9 cellular contexts compared by ENCODE assay signal in genomic region chr18:76824136-76824676, GRCh38. TPM values are rescaled to one million over a fixed set of nuclear protein-coding genes. Genes with fewer than 3 reads are reported as not detected.
DNase-seq lines count a peak whose midpoint lies in the region; ATAC-seq, FAIRE-seq and TF ChIP-seq lines count a peak whose summit lies in the region.
"Had no signal": no experiment of that assay in that cellular context is flagged by ENCODE, and none has a peak within 500 bp of the region (broad histone marks: within the 10 kb centered on the region; RNA-seq: fewer than 3 reads in every experiment).

No MANE protein-coding gene starts in this region.

- H3K4me1 Mint-ChIP-seq in stimulated activated naive CD8-positive, alpha-beta T cell treated with anti-CD3 and anti-CD28 coated beads, Interleukin-15, Interleukin-2, amounts not matched to agents 100 ng/mL and 50 ng/mL, for 24 hours (ENCODE audit: low read depth), result peaks cover 51% of the 10 kb centered on the region

- RAD21 ChIA-PET in GM12878 (lab: Charles Lee; ENCODE audit: unreplicated experiment), result interaction anchor here (1.0 kb wide), 2 partner anchors 21 to 159 kb away, joined by 3 to 4 read pairs; no protein-coding TSS in a partner anchor

- no peak for TF ChIP-seq POLR2A in GM12878 (IDR thresholded peaks at IDR 0.05; ENCODE audit: low read depth, low read length)

- peak overlapping the region; percentile 88 for H3K4me3 Mint-ChIP-seq in stimulated activated naive CD8-positive, alpha-beta T cell treated with anti-CD3 and anti-CD28 coated beads, Interleukin-15, Interleukin-2, amounts not matched to agents 100 ng/mL and 50 ng/mL, for 24 hours

- H3K9ac ChIP-seq in GM12878 (ENCODE audit: control insufficient read depth, insufficient read depth, low read length) (peak overlapping the region; percentile 89; the same call in 1 of the 2 replicates), mucosa of stomach (ENCODE audit: low read length) (peak overlapping the region; percentile 69)

- no peak for TF ChIP-seq RAD21 in GM12878 (IDR thresholded peaks at IDR 0.05; ENCODE audit: insufficient read depth, low read depth, low read length)

- H3K36me3 Mint-ChIP-seq in stimulated activated naive CD8-positive, alpha-beta T cell treated with anti-CD3 and anti-CD28 coated beads, Interleukin-15, Interleukin-2, amounts not matched to agents 100 ng/mL and 50 ng/mL, for 24 hours (ENCODE audit: low read depth), result peaks cover 5% of the 10 kb centered on the region

- in situ Hi-C loops in GM12878 (cut with MboI), result no loop called here

- peak overlapping the region; percentile 70 for H3K27ac Mint-ChIP-seq in stimulated activated naive CD8-positive, alpha-beta T cell treated with anti-CD3 and anti-CD28 coated beads, Interleukin-15, Interleukin-2, amounts not matched to agents 100 ng/mL and 50 ng/mL, for 24 hours

- BruUV-seq in GM12878 (replicated peaks; lab: Mats Ljungman, UMichigan), result TSS peak; percentile 54

- POLR2A ChIA-PET in GM12878 (lab: Charles Lee), result interaction anchor here (0.5 to 1.3 kb wide), 2 partner anchors 12 to 1318 kb away, joined by 3 read pairs; no protein-coding TSS in a partner anchor

- SMC1A ChIA-PET in GM12878 (lab: Charles Lee; ENCODE audit: uncharacterized antibody, unreplicated experiment), result interaction anchor here (1.0 to 1.9 kb wide), 4 partner anchors 21 to 156 kb away, joined by 3 to 12 read pairs (median 4); no protein-coding TSS in a partner anchor

- H3K79me2 ChIP-seq in GM12878 (ENCODE audit: control insufficient read depth, insufficient read depth, low read length), result peaks cover 76% of the 10 kb centered on the region

- TF ChIP-seq EP300 in GM12878 (IDR thresholded peaks at IDR 0.05; ENCODE audit: borderline replicate concordance in 1 of 2, control insufficient read depth in 1 of 2, low read depth in 2 of 2, low read length in 2 of 2), result no peak

- H3K27me3 Mint-ChIP-seq in stimulated activated naive CD8-positive, alpha-beta T cell treated with anti-CD3 and anti-CD28 coated beads, Interleukin-15, Interleukin-2, amounts not matched to agents 100 ng/mL and 50 ng/mL, for 24 hours, result no peaks in the 10 kb centered on the region

- H3K4me3 ChIP-seq in GM12878 (peak overlapping the region; percentile 100), mucosa of stomach (ENCODE audit: low read length) (no peak overlapping the region)

- no peaks in the 10 kb centered on the region for H4K20me1 ChIP-seq in GM12878 (ENCODE audit: control insufficient read depth, insufficient read depth)

- DNase-seq in stimulated activated naive CD8-positive, alpha-beta T cell treated with anti-CD3 and anti-CD28 coated beads, Interleukin-15, Interleukin-2, amounts not matched to agents 100 U/mL and 50 U/mL, for 24 hours, result no peak
- DNase-seq in GM12878 (ENCODE audit: low read depth, low spot score) (no peak), OCI-M1 (lab: John Stamatoyannopoulos, UW) (no peak), iPS-NIHi7 (ENCODE audit: extremely low spot score) (no peak), NCI-H1048 (lab: John Stamatoyannopoulos, UW) (no peak)
- DNase-seq: NCI-H510A treated with DMSO at 0.1 percent for 48 hours had no signal

- no peak for FAIRE-seq in GM12878 (lab: Jason Lieb, UNC)

- H3K27me3 ChIP-seq in GM12878 (replicated peaks in 1 of 2; ENCODE audit: control insufficient read depth in 2 of 2, insufficient read depth in 2 of 2, low read length in 1 of 2) (no peaks in the 10 kb centered on the region), mucosa of stomach (ENCODE audit: control insufficient read depth, insufficient read depth, low read length) (no peaks in the 10 kb centered on the region)

- H3K9me3 ChIP-seq in GM12878 (replicated peaks; ENCODE audit: control insufficient read depth, insufficient read depth, low read length) (no peaks in the 10 kb centered on the region), mucosa of stomach (ENCODE audit: control insufficient read depth, low read length) (no peaks in the 10 kb centered on the region)

- peak overlapping the region; percentile 84 for H3K27ac ChIP-seq in GM12878 (ENCODE audit: control insufficient read depth, insufficient read depth)

- CTCF ChIA-PET in GM12878 (lab: Yijun Ruan, JAX), result interaction anchor here (0.9 to 3.4 kb wide), 3 partner anchors 12 to 21 kb away, joined by 3 to 33 read pairs (median 4); no protein-coding TSS in a partner anchor

- no peak overlapping the region; the same call in 1 of the 2 replicates for H2AFZ ChIP-seq in GM12878 (ENCODE audit: control insufficient read depth, low read depth, low read length)

- 85% methylated on average over 12 of the region's 12 CpGs for WGBS in GM12878 (ENCODE audit: insufficient coverage, insufficient replicate concordance, low lambda C conversion rate, missing lambda C conversion rate)

- H3K4me1 ChIP-seq in GM12878 (ENCODE audit: control insufficient read depth, insufficient read depth, low read length) (peaks cover 13% of the 10 kb centered on the region), mucosa of stomach (ENCODE audit: control insufficient read depth, insufficient read depth, low read length) (peaks cover 25% of the 10 kb centered on the region)

- no peak for ATAC-seq in stimulated activated naive CD8-positive, alpha-beta T cell treated with anti-CD3 and anti-CD28 coated beads, Interleukin-15, Interleukin-2, amounts not matched to agents 100 U/mL and 50 U/mL, for 24 hours
- ATAC-seq in GM12878 (no peak), HG03432 (IDR thresholded peaks at IDR 0.05; ENCODE audit: unreplicated experiment) (no peak)

- peak overlapping the region; percentile 89 for H3K4me2 ChIP-seq in GM12878 (ENCODE audit: control insufficient read depth, insufficient read depth)

- H3K36me3 ChIP-seq in GM12878 (ENCODE audit: control insufficient read depth in 2 of 2, insufficient read depth in 2 of 2, low read length in 1 of 2) (no peaks in the 10 kb centered on the region), mucosa of stomach (ENCODE audit: control insufficient read depth, insufficient read depth, low read length) (no peaks in the 10 kb centered on the region)

- intact Hi-C loops in GM12878 (cut with micrococcal nuclease; ENCODE audit: unreplicated experiment), result loop anchor here (5.0 to 10.0 kb wide), 3 partner anchors 233 to 329 kb away; partner anchors contain the start of gene ZNF516

- no peaks in the 10 kb centered on the region for H3K9me3 Mint-ChIP-seq in stimulated activated naive CD8-positive, alpha-beta T cell treated with anti-CD3 and anti-CD28 coated beads, Interleukin-15, Interleukin-2, amounts not matched to agents 100 ng/mL and 50 ng/mL, for 24 hours

- no peak for TF ChIP-seq CTCF in GM12878 (IDR thresholded peaks at IDR 0.05 in 2 of 3, conservative IDR thresholded peaks at IDR 0.05 in 1 of 3; ENCODE audit: control insufficient read depth in 2 of 3, extremely low read depth in 1 of 3, insufficient read depth in 1 of 3, low read depth in 3 of 3, low read length in 3 of 3)

TF ChIP-seq in GM12878, 131 proteins besides CTCF, POLR2A, EP300 and RAD21:
- peak; percentile 95 for TF ChIP-seq MLLT1 (IDR thresholded peaks at IDR 0.05)
- TF ChIP-seq EZH2 (IDR thresholded peaks at IDR 0.05; ENCODE audit: borderline replicate concordance, control insufficient read depth, low read depth, low read length), result no peak
- TF ChIP-seq E4F1 (IDR thresholded peaks at IDR 0.05; ENCODE audit: borderline replicate concordance, partially characterized antibody), result no peak
- TF ChIP-seq MYB (IDR thresholded peaks at IDR 0.05; ENCODE audit: borderline replicate concordance, low read depth, low read length), result no peak

RNA-seq across cellular contexts. Expression of gene ZNF236, which starts 1.8 kb away (rescaled TPM):
- 66.1 and 67.1 TPM in 2 replicates for total RNA-seq in GM12878 (2013; cell fraction: nucleolus; rRNA removed)
- total RNA-seq in GM12878 (2014; rRNA removed) (7.6 and 8.2 TPM in 2 replicates), GM12878 (2014; rRNA removed; fragmentation: Illumina TruSeq; extraction: Trizol) (7.1 and 8.2 TPM in 2 replicates), GM12878 (2021) (14.4 and 15.0 TPM in 2 replicates)
- polyA plus RNA-seq in GM12878 (2011; ENCODE audit: low read depth), result 2.4 TPM
- polyA plus RNA-seq in GM12878 (2011; rRNA removed) (4.6 and 6.0 TPM in 2 replicates), GM12878 (2014; fragmentation: Illumina TruSeq; extraction: Trizol) (5.3 and 5.4 TPM in 2 replicates), GM12878 (2014; fragmentation: Nextera tagmentation; extraction: Ambion mirVana) (1 to 10 TPM; 1.0 to 1.3 TPM), GM12878 (2014; rRNA removed) (6.1 and 6.5 TPM in 2 replicates), GM12878 (2016; fragmentation: Nextera tagmentation; extraction: Ambion mirVana) (1 to 10 TPM; 5.7 to 5.8 TPM)
- polyA plus RNA-seq in GM12878 (2011; cell fraction: cytosol; rRNA removed), result 4.5 and 5.1 TPM in 2 replicates
- 24.3 and 24.5 TPM in 2 replicates for polyA plus RNA-seq in GM12878 (2011; cell fraction: nucleus; rRNA removed)
- polyA plus RNA-seq in GM12878 (2012), result 3.1 and 4.3 TPM in 2 replicates
- polyA minus RNA-seq in GM12878 (2011; rRNA and poly(A)+ RNA removed), result 31.3 and 34.7 TPM in 2 replicates
- 8.6 and 13.2 TPM in 2 replicates for polyA minus RNA-seq in GM12878 (2011; cell fraction: cytosol; rRNA and poly(A)+ RNA removed)
- 48.0 and 85.9 TPM in 2 replicates for polyA minus RNA-seq in GM12878 (2011; cell fraction: nucleus; rRNA and poly(A)+ RNA removed)
